ENCODE assay signal across 8 cellular contexts in the genomic region with DNA sequence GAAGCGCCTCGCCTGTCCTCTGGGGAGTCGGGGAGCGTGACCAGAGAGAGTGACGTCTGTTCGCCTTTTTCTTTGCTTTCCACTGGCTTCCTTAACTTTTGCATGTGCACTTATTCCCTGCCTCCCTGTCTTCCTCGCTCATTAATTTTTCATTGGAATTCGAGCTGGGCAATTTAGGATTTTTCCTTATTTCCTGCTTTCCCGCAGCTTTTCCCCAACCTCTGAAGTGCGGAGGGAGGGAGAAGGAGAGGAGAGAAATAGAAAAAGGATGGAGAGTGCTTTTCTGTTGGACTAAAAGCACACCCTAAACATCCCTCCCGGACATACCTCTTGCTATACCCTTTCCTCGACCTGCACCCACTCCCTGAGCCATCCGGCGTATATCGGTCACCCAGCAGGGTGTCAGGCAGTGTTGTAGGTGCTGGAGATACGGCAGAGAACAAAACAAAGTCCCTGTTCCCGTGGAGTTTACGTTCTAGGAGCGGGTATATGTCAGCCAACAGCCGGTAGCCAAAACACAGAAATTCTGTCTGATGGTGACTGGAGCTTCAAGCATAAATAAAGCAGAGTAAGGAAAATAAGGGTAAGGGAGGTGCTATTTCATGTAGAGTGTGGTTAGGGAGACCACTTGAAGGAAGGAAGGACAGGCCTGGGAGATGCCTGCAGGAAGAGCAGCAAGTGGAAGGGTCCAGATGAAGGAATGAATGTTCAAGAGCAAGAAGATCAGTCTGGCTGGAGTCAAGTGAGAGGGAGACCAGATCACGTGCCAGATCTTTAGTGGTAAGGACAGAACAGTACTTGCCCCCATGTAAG. TPM values are rescaled to one million over a fixed set of nuclear protein-coding genes. Genes with fewer than 3 reads are reported as not detected.
DNase-seq lines count a peak whose midpoint lies in the region; ATAC-seq and TF ChIP-seq lines count a peak whose summit lies in the region.

No MANE protein-coding gene starts in this region.

- H3K27ac Mint-ChIP-seq in activated naive CD4-positive, alpha-beta T cell treated with anti-CD3 and anti-CD28 coated beads, Interleukin-2, amount 50 U/mL, for 24 hours, result peak overlapping the region; percentile 62
- peak overlapping the region; percentile 83 for H3K27ac Mint-ChIP-seq in activated naive CD8-positive, alpha-beta T cell

- TF ChIP-seq CTCF in kidney epithelial cell (IDR thresholded peaks at IDR 0.05; ENCODE audit: insufficient read depth, low read length, poor library complexity, severe bottlenecking) (no peak), thyroid gland (IDR thresholded peaks at IDR 0.05) (no peak)

- H3K4me3 Mint-ChIP-seq in activated naive CD4-positive, alpha-beta T cell treated with anti-CD3 and anti-CD28 coated beads, Interleukin-2, amount 50 U/mL, for 24 hours, result peak overlapping the region; percentile 89
- peak overlapping the region; percentile 86 for H3K4me3 Mint-ChIP-seq in activated naive CD8-positive, alpha-beta T cell

- no peak for TF ChIP-seq POLR2A in thyroid gland (IDR thresholded peaks at IDR 0.05)

- no peak for DNase-seq in activated naive CD4-positive, alpha-beta T cell (lab: John Stamatoyannopoulos, UW)
- DNase-seq in kidney epithelial cell (ENCODE audit: low read depth) (no peak), thyroid gland (no peak), dermis blood vessel endothelial cell (no peak)

- no peak for ATAC-seq in HG02678 (IDR thresholded peaks at IDR 0.05; ENCODE audit: unreplicated experiment)
- no peak for ATAC-seq in HG03039 (IDR thresholded peaks at IDR 0.05; ENCODE audit: unreplicated experiment)

- intact Hi-C loops in thyroid gland (cut with DNase I), result no loop called here

- H3K27me3 ChIP-seq in kidney epithelial cell (ENCODE audit: control insufficient read depth, insufficient read depth, low read length) (no peaks in the 10 kb centered on the region), thyroid gland (no peaks in the 10 kb centered on the region)

- H3K36me3 ChIP-seq in kidney epithelial cell (ENCODE audit: control insufficient read depth, insufficient read depth, low read length) (no peaks in the 10 kb centered on the region), thyroid gland (no peaks in the 10 kb centered on the region)

- no peaks in the 10 kb centered on the region for H3K27me3 Mint-ChIP-seq in activated naive CD4-positive, alpha-beta T cell treated with anti-CD3 and anti-CD28 coated beads, Interleukin-2, amount 50 U/mL, for 24 hours
- no peaks in the 10 kb centered on the region for H3K27me3 Mint-ChIP-seq in activated naive CD8-positive, alpha-beta T cell

- WGBS in thyroid gland, 2 donors, result 43 to 47% methylated on average over 21 of the region's 21 CpGs

- no peaks in the 10 kb centered on the region for H3K9me3 Mint-ChIP-seq in activated naive CD4-positive, alpha-beta T cell treated with anti-CD3 and anti-CD28 coated beads, Interleukin-2, amount 50 U/mL, for 24 hours
- no peaks in the 10 kb centered on the region for H3K9me3 Mint-ChIP-seq in activated naive CD8-positive, alpha-beta T cell (ENCODE audit: low read depth)

- peak overlapping the region; percentile 70 for H3K4me3 ChIP-seq in kidney epithelial cell (ENCODE audit: low read depth, low read length)
- H3K4me3 ChIP-seq in thyroid gland (replicated peaks in 1 of 3), result peak overlapping the region in 2 of 3 donors; percentile 76 to 82

- H3K4me1 ChIP-seq in thyroid gland, result peaks cover 14 to 15% of the 10 kb centered on the region in 2 donors

- peak overlapping the region in 2 of 3 donors; percentile 96 for H3K27ac ChIP-seq in thyroid gland

- no peaks in the 10 kb centered on the region for H3K9me3 ChIP-seq in thyroid gland

- H3K4me1 Mint-ChIP-seq in activated naive CD4-positive, alpha-beta T cell treated with anti-CD3 and anti-CD28 coated beads, Interleukin-2, amount 50 U/mL, for 24 hours, result peaks cover 31% of the 10 kb centered on the region
- H3K4me1 Mint-ChIP-seq in activated naive CD8-positive, alpha-beta T cell (ENCODE audit: low read depth), result peaks cover 33% of the 10 kb centered on the region

- peaks cover 9% of the 10 kb centered on the region for H3K36me3 Mint-ChIP-seq in activated naive CD4-positive, alpha-beta T cell treated with anti-CD3 and anti-CD28 coated beads, Interleukin-2, amount 50 U/mL, for 24 hours
- H3K36me3 Mint-ChIP-seq in activated naive CD8-positive, alpha-beta T cell, result peaks cover 2% of the 10 kb centered on the region

RNA-seq across cellular contexts. Expression of gene ZFR, which starts 0.6 kb away (rescaled TPM):
- total RNA-seq in kidney epithelial cell (73.0 and 76.3 TPM in 2 replicates), thyroid gland (100 to 1,000 TPM in 1 of 4 donors, 10 to 100 TPM in 3; 85.1 to 109 (median 92.2) TPM), dermis blood vessel endothelial cell (72.8 and 89.7 TPM in 2 replicates)
